Comparison of ENCODE assay signal across 9 cellular contexts in genomic region chr1:167938083-167938482, GRCh38. TPM values are rescaled to one million over a fixed set of nuclear protein-coding genes. Genes with fewer than 3 reads are reported as not detected.
A peak's percentile ranks its signal among the peaks of the same experiment; 100 is the strongest.
DNase-seq lines count a peak whose midpoint lies in the region; ATAC-seq and TF ChIP-seq lines count a peak whose summit lies in the region.
"Had no signal": no experiment of that assay in that cellular context is flagged by ENCODE, and none has a peak within 500 bp of the region (broad histone marks: within the 10 kb centered on the region; RNA-seq: fewer than 3 reads in every experiment).

No MANE protein-coding gene starts in this region.

- H3K4me3 Mint-ChIP-seq in stimulated activated naive B cell treated with anti-CD40 and anti-IgM and Interleukin-4, amounts not matched to agents 10 μg/mL and 1 μg/mL and 100 μg/mL, for 72 hours = peak overlapping the region; percentile 88 to 96

- no peak for TF ChIP-seq CTCF in gastroesophageal sphincter (IDR thresholded peaks at IDR 0.05)

- H3K9me3 Mint-ChIP-seq in stimulated activated naive B cell treated with anti-CD40 and anti-IgM and Interleukin-4, amounts not matched to agents 10 μg/mL and 1 μg/mL and 100 μg/mL, for 72 hours = no peaks in the 10 kb centered on the region

- H3K9ac ChIP-seq in SK-N-MC (ENCODE audit: insufficient read length) = peak overlapping the region; percentile 95

- H3K36me3 Mint-ChIP-seq in stimulated activated naive B cell treated with anti-CD40 and anti-IgM and Interleukin-4, amounts not matched to agents 10 μg/mL and 1 μg/mL and 100 μg/mL, for 72 hours = peaks cover 3 to 4% of the 10 kb centered on the region in 2 donors

- H3K4me1 ChIP-seq in gastroesophageal sphincter = peaks cover 0 to 61% (median 7%) of the 10 kb centered on the region in 3 donors

- TF ChIP-seq POLR2A in gastroesophageal sphincter (IDR thresholded peaks at IDR 0.05) = no peak

- TF ChIP-seq EP300 in gastroesophageal sphincter (IDR thresholded peaks at IDR 0.05) = no peak

- 25 to 26% methylated on average over 4 of the region's 4 CpGs for WGBS in gastroesophageal sphincter (ENCODE audit: low coverage in 1 of 2), 2 donors

- H3K4me3 ChIP-seq in SK-N-MC = peak overlapping the region; percentile 87
- peak overlapping the region; percentile 95 to 100 for H3K4me3 ChIP-seq in gastroesophageal sphincter

- H3K4me1 Mint-ChIP-seq in stimulated activated naive B cell treated with anti-CD40 and anti-IgM and Interleukin-4, amounts not matched to agents 10 μg/mL and 1 μg/mL and 100 μg/mL, for 72 hours = peaks cover 10 to 35% of the 10 kb centered on the region in 2 donors

- ATAC-seq in gastroesophageal sphincter = no peak
- ATAC-seq in stimulated activated naive B cell treated with anti-CD40 and anti-IgM and Interleukin-4, amounts not matched to agents 10 μg/mL and 1 μg/mL and 100 μg/mL, for 72 hours (replicated peaks) = no peak

- peak; percentile 26 for DNase-seq in NCI-H510A treated with DMSO at 0.1 percent for 48 hours (lab: John Stamatoyannopoulos, UW)
- no peak for DNase-seq in NCI-H510A (lab: John Stamatoyannopoulos, UW)
- no peak for DNase-seq in SK-N-MC (ENCODE audit: low read depth, low spot score)
- no peak for DNase-seq in stimulated activated naive B cell treated with anti-CD40 and anti-IgM and Interleukin-4, amounts not matched to agents 10 μg/mL and 1 μg/mL and 100 μg/mL, for 72 hours
- DNase-seq in midbrain (lab: John Stamatoyannopoulos, UW) = no peak
- no peak for DNase-seq in SHP77 treated with DMSO at 0.1 percent for 48 hours (lab: John Stamatoyannopoulos, UW)
- DNase-seq in ecto neural progenitor cell (ENCODE audit: low spot score) = no peak

- H3K9me3 ChIP-seq in SK-N-MC (ENCODE audit: low read depth, low read length) = no peaks in the 10 kb centered on the region
- no peaks in the 10 kb centered on the region for H3K9me3 ChIP-seq in gastroesophageal sphincter

- no peaks in the 10 kb centered on the region for H3K27me3 ChIP-seq in gastroesophageal sphincter

- no peaks in the 10 kb centered on the region for H3K27me3 Mint-ChIP-seq in stimulated activated naive B cell treated with anti-CD40 and anti-IgM and Interleukin-4, amounts not matched to agents 10 μg/mL and 1 μg/mL and 100 μg/mL, for 72 hours

- peak overlapping the region; percentile 96 for H3K27ac ChIP-seq in SK-N-MC
- peak overlapping the region in 3 of 4 donors; percentile 89 to 99 (median 96) for H3K27ac ChIP-seq in gastroesophageal sphincter

- 0 out of 2 replicates have a peak, but pooled peaks cover 3% of the 10 kb centered on the region for H3K36me3 ChIP-seq in SK-N-MC (ENCODE audit: insufficient read depth, low read length)
- no peaks in the 10 kb centered on the region for H3K36me3 ChIP-seq in gastroesophageal sphincter

- H3K27ac Mint-ChIP-seq in stimulated activated naive B cell treated with anti-CD40 and anti-IgM and Interleukin-4, amounts not matched to agents 10 μg/mL and 1 μg/mL and 100 μg/mL, for 72 hours = peak overlapping the region; percentile 84

RNA-seq across cellular contexts. Expression of gene MPC2, which starts 1.2 kb away (rescaled TPM):
- total RNA-seq in gastroesophageal sphincter = 100 to 1,000 TPM in 1 of 4 donors, 10 to 100 TPM in 3; 43.8 to 102 (median 58.5) TPM

RNA-seq across cellular contexts. Expression of gene DCAF6, which starts 1.6 kb away (rescaled TPM):
- total RNA-seq in gastroesophageal sphincter = 100 to 1,000 TPM in 3 of 4 donors, 10 to 100 TPM in 1; 99.6 to 137 (median 115) TPM

RNA-seq across cellular contexts. Expression of gene ADCY10, which starts 24.1 kb away (rescaled TPM):
- under 1 TPM in 2 of 4 donors, not detected in 2; 0.12 to 0.16 TPM for total RNA-seq in gastroesophageal sphincter
- total RNA-seq: myocyte had no signal
